Comparison of ENCODE assay signal across 14 cellular contexts in genomic region chr1:180580237-180580636, GRCh38. TPM values are rescaled to one million over a fixed set of nuclear protein-coding genes. Genes with fewer than 3 reads are reported as not detected.
DNase-seq lines count a peak whose midpoint lies in the region; ATAC-seq and TF ChIP-seq lines count a peak whose summit lies in the region.
"Had no signal": no experiment of that assay in that cellular context is flagged by ENCODE, and none has a peak within 500 bp of the region (broad histone marks: within the 10 kb centered on the region; RNA-seq: fewer than 3 reads in every experiment).

No MANE protein-coding gene starts in this region.

- peaks cover 32% of the 10 kb centered on the region for H3K4me1 Mint-ChIP-seq in mesothelial cell of epicardium
- H3K4me1 Mint-ChIP-seq: stimulated activated memory B cell treated with anti-CD40 and anti-IgM and Interleukin-4, amounts not matched to agents 10 μg/mL and 1 μg/mL and 100 μg/mL, for 72 hours had no signal

- H3K36me3 ChIP-seq in HAP-1 (replicated peaks) = no peaks in the 10 kb centered on the region

- ATAC-seq in GM19351 (IDR thresholded peaks at IDR 0.05; ENCODE audit: unreplicated experiment) (no peak), right cardiac atrium (no peak), HG03139 (IDR thresholded peaks at IDR 0.05; ENCODE audit: unreplicated experiment) (no peak)
- ATAC-seq: activated T-cell treated with anti-CD3 and anti-CD28 coated beads, Interleukin-2, amount 50 U/mL, for 4 hours; left colon; stimulated activated memory B cell treated with anti-CD40 and anti-IgM and Interleukin-4, amounts not matched to agents 10 μg/mL and 1 μg/mL and 100 μg/mL, for 72 hours had no signal

- DNase-seq in DMS53 treated with DMSO at 0.1 percent for 48 hours (lab: John Stamatoyannopoulos, UW; ENCODE audit: unreplicated experiment) (peak; percentile 15), M059J (ENCODE audit: low read depth) (peak; percentile 94), choroid plexus epithelial cell (ENCODE audit: low read depth) (peak; percentile 54), mesothelial cell of epicardium (ENCODE audit: low spot score in 2 of 2, unreplicated experiment in 2 of 2) (no peak), right cardiac atrium (no peak), HAP-1 (ENCODE audit: low spot score in 2 of 2) (no peak)
- DNase-seq: activated T-cell treated with anti-CD3 and anti-CD28 coated beads, Interleukin-2, amount 50 U/mL, for 4 hours; left colon; NCI-H1694 had no signal

- intact Hi-C loops in right cardiac atrium (cut with DNase I) = no loop called here

- H3K27me3 ChIP-seq in right cardiac atrium (ENCODE audit: control insufficient read depth, insufficient read depth) (no peaks in the 10 kb centered on the region), HAP-1 (ENCODE audit: low read depth) (no peaks in the 10 kb centered on the region)

- peak overlapping the region; percentile 73 for H3K27ac Mint-ChIP-seq in mesothelial cell of epicardium
- H3K27ac Mint-ChIP-seq: stimulated activated memory B cell treated with anti-CD40 and anti-IgM and Interleukin-4, amounts not matched to agents 10 μg/mL and 1 μg/mL and 100 μg/mL, for 72 hours; T-helper 1 cell treated with Interleukin-12 subunit alpha and Interleukin-12 subunit beta and Interleukin-4 antibody, amounts not matched to agents 30 μg/mL and 1 μg/mL, for 36 hours had no signal

- no peaks in the 10 kb centered on the region for H3K9me3 ChIP-seq in right cardiac atrium (ENCODE audit: control insufficient read depth, low read length)
- no peaks in the 10 kb centered on the region for H3K9me3 ChIP-seq in HAP-1

- H3K9me3 Mint-ChIP-seq in mesothelial cell of epicardium = peaks cover 4% of the 10 kb centered on the region
- H3K9me3 Mint-ChIP-seq: activated T-cell treated with anti-CD3 and anti-CD28 coated beads, Interleukin-2, amount 50 U/mL, for 4 hours; stimulated activated memory B cell treated with anti-CD40 and anti-IgM and Interleukin-4, amounts not matched to agents 10 μg/mL and 1 μg/mL and 100 μg/mL, for 72 hours; T-helper 1 cell treated with Interleukin-12 subunit alpha and Interleukin-12 subunit beta and Interleukin-4 antibody, amounts not matched to agents 30 μg/mL and 1 μg/mL, for 36 hours had no signal

- H3K4me3 Mint-ChIP-seq in mesothelial cell of epicardium = no peak overlapping the region
- H3K4me3 Mint-ChIP-seq: activated T-cell treated with anti-CD3 and anti-CD28 coated beads, Interleukin-2, amount 50 U/mL, for 4 hours; stimulated activated memory B cell treated with anti-CD40 and anti-IgM and Interleukin-4, amounts not matched to agents 10 μg/mL and 1 μg/mL and 100 μg/mL, for 72 hours; T-helper 1 cell treated with Interleukin-12 subunit alpha and Interleukin-12 subunit beta and Interleukin-4 antibody, amounts not matched to agents 30 μg/mL and 1 μg/mL, for 36 hours had no signal

- WGBS in right cardiac atrium = 77% methylated on average over 2 of the region's 2 CpGs

- TF ChIP-seq CTCF in choroid plexus epithelial cell (conservative IDR thresholded peaks at IDR 0.05; ENCODE audit: low read depth, low read length) (no peak), mesothelial cell of epicardium (IDR thresholded peaks at IDR 0.05; ENCODE audit: unreplicated experiment) (no peak)

- in situ Hi-C loops in HAP-1 (cut with MboI; ENCODE audit: low sequenced_read_pairs) = no loop called here

- H3K27me3 Mint-ChIP-seq in mesothelial cell of epicardium (ENCODE audit: low read depth) = no peaks in the 10 kb centered on the region

- H3K4me3 ChIP-seq in choroid plexus epithelial cell (ENCODE audit: low read depth, low read length) = no peak overlapping the region
- H3K4me3 ChIP-seq in right cardiac atrium (ENCODE audit: low read length) = no peak overlapping the region
- H3K4me3 ChIP-seq in HAP-1 = no peak overlapping the region
- H3K4me3 ChIP-seq: smooth muscle cell had no signal

- H3K4me1 ChIP-seq in right cardiac atrium (ENCODE audit: control insufficient read depth, insufficient read depth, low read length) (peaks cover 1% of the 10 kb centered on the region), HAP-1 (no peaks in the 10 kb centered on the region)

- no peak overlapping the region for H3K27ac ChIP-seq in right cardiac atrium (ENCODE audit: low read length)

- no peaks in the 10 kb centered on the region for H3K36me3 Mint-ChIP-seq in mesothelial cell of epicardium
- H3K36me3 Mint-ChIP-seq: stimulated activated memory B cell treated with anti-CD40 and anti-IgM and Interleukin-4, amounts not matched to agents 10 μg/mL and 1 μg/mL and 100 μg/mL, for 72 hours had no signal

RNA-seq across cellular contexts. Expression of gene OVAAL, which starts 21.5 kb away (rescaled TPM):
- total RNA-seq in M059J (2014; rRNA removed; shearing (Covaris generic)) = 0.05 and 0.79 TPM in 2 replicates
- not detected in 3 replicates for total RNA-seq in mesothelial cell of epicardium
- under 1 TPM; 0.39 to 0.69 (median 0.43) TPM for total RNA-seq in right cardiac atrium
- 1.7 TPM for polyA plus RNA-seq in right cardiac atrium
- total RNA-seq: activated T-cell treated with anti-CD3 and anti-CD28 coated beads, Interleukin-2, amount 50 U/mL, for 4 hours; left colon; smooth muscle cell had no signal
- polyA plus RNA-seq: smooth muscle cell had no signal

RNA-seq across cellular contexts. Expression of gene XPR1, which starts 51.6 kb away (rescaled TPM):
- total RNA-seq in M059J (2014; rRNA removed; shearing (Covaris generic)) = 20.4 and 31.9 TPM in 2 replicates
- total RNA-seq in mesothelial cell of epicardium (36.3 to 38.1 TPM (median 37.9 TPM) in 3 replicates), right cardiac atrium (10 to 100 TPM; 22.9 to 33.4 (median 31.5) TPM)
- 10.7 TPM for polyA plus RNA-seq in right cardiac atrium

Comparison
In these comparisons a context has a peak if more than half of its experiments do, and no peak if none do; other contexts are left out.
1. DNase-seq: peak in DMS53 treated with DMSO at 0.1 percent for 48 hours (single experiment), M059J (single experiment) and choroid plexus epithelial cell (single experiment); none in mesothelial cell of epicardium (0 of 2), right cardiac atrium (0 of 3) and HAP-1 (0 of 2).